Comparison of ENCODE assay signal across 1 cellular context in the genomic region with DNA sequence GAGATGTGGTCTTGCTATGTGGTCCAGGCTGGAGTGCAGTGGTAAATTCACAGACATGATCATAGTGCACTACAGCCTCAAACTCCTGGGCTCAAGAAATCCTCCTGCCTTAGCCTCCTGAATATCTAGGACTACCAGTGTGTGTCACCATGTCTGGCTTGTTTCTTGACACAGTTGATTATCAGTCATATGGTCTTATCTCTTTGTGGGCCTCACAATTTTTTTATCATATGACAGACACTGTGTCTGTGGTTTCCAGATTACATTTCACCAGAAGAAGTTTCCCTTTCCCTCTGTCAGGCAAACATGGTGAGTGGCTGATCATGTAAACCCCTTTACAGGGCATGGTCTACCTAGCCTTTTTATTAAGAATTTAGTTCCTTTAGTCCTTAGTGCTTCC.
TF ChIP-seq lines count a peak whose summit lies in the region.

No MANE protein-coding gene starts in this region.

TF ChIP-seq in K562, 482 proteins besides CTCF, POLR2A, EP300 and RAD21 (continued from another document and continues in another):
- TF ChIP-seq, protein P1, sequence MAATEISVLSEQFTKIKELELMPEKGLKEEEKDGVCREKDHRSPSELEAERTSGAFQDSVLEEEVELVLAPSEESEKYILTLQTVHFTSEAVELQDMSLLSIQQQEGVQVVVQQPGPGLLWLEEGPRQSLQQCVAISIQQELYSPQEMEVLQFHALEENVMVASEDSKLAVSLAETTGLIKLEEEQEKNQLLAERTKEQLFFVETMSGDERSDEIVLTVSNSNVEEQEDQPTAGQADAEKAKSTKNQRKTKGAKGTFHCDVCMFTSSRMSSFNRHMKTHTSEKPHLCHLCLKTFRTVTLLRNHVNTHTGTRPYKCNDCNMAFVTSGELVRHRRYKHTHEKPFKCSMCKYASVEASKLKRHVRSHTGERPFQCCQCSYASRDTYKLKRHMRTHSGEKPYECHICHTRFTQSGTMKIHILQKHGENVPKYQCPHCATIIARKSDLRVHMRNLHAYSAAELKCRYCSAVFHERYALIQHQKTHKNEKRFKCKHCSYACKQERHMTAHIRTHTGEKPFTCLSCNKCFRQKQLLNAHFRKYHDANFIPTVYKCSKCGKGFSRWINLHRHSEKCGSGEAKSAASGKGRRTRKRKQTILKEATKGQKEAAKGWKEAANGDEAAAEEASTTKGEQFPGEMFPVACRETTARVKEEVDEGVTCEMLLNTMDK (IDR thresholded peaks at IDR 0.05; ENCODE audit: borderline replicate concordance, insufficient read depth, low read depth, low read length, poor library complexity, severe bottlenecking), result no peak
- TF ChIP-seq HDAC3 (IDR thresholded peaks at IDR 0.05; ENCODE audit: borderline replicate concordance, partially characterized antibody) (peak; percentile 50), TFAM (CRISPR knock-in tag; conservative IDR thresholded peaks at IDR 0.05) (no peak), SMC3 (conservative IDR thresholded peaks at IDR 0.05; ENCODE audit: insufficient read depth, low read depth, low read length) (no peak), HDAC8 (tag; IDR thresholded peaks at IDR 0.05) (no peak), HOXB6 (CRISPR knock-in tag; IDR thresholded peaks at IDR 0.05; ENCODE audit: borderline replicate concordance) (no peak), TCF3 (CRISPR knock-in tag; IDR thresholded peaks at IDR 0.05) (peak; percentile 85), POLR2AphosphoS5 (IDR thresholded peaks at IDR 0.05; ENCODE audit: control insufficient read depth, insufficient read depth, low read depth, low read length) (no peak), ZNF408 (CRISPR knock-in tag; IDR thresholded peaks at IDR 0.05; ENCODE audit: low read depth) (no peak), HCFC1 (IDR thresholded peaks at IDR 0.05; ENCODE audit: low read depth, low read length) (no peak), ZKSCAN8 (CRISPR knock-in tag; IDR thresholded peaks at IDR 0.05) (no peak), MTA1 (IDR thresholded peaks at IDR 0.05; ENCODE audit: borderline replicate concordance) (no peak), CBX8 (IDR thresholded peaks at IDR 0.05; ENCODE audit: borderline replicate concordance, extremely low read depth, low read depth, low read length, poor library complexity, severe bottlenecking) (no peak), ZNF175 (CRISPR knock-in tag; IDR thresholded peaks at IDR 0.05; ENCODE audit: low read depth) (0 out of 2 replicates have a peak, but pooled peaks have one; percentile 26), ZNF274 (IDR thresholded peaks at IDR 0.05; ENCODE audit: borderline replicate concordance, low read depth, low read length) (no peak), MTA3 (IDR thresholded peaks at IDR 0.05; ENCODE audit: borderline replicate concordance) (no peak), PHB2 (IDR thresholded peaks at IDR 0.05; ENCODE audit: low read depth) (peak; percentile 48; the same call in 1 of the 2 replicates), FOXK2 (conservative IDR thresholded peaks at IDR 0.05 in 1 of 2, IDR thresholded peaks at IDR 0.05 in 1 of 2; ENCODE audit: low read depth in 2 of 2) (no peak), KLF10 (CRISPR knock-in tag; IDR thresholded peaks at IDR 0.05) (no peak), SMAD4 (CRISPR knock-in tag; conservative IDR thresholded peaks at IDR 0.05) (peak; percentile 74), NR1H2 (CRISPR knock-in tag; IDR thresholded peaks at IDR 0.05) (no peak), ZZZ3 (IDR thresholded peaks at IDR 0.05) (no peak), ELF4 (CRISPR knock-in tag; IDR thresholded peaks at IDR 0.05) (no peak), DACH1 (IDR thresholded peaks at IDR 0.05; ENCODE audit: partially characterized antibody) (no peak), KAT2B (IDR thresholded peaks at IDR 0.05; ENCODE audit: low read depth, low read length) (no peak), ASH1L (IDR thresholded peaks at IDR 0.05; ENCODE audit: borderline replicate concordance, low read depth, partially characterized antibody) (no peak), MED1 (CRISPR knock-in tag; IDR thresholded peaks at IDR 0.05; ENCODE audit: borderline replicate concordance) (no peak), PTTG1 (tag; IDR thresholded peaks at IDR 0.05; ENCODE audit: low read depth) (no peak), CBX5 (IDR thresholded peaks at IDR 0.05; ENCODE audit: borderline replicate concordance, low read depth) (no peak), YY1 (IDR thresholded peaks at IDR 0.05; ENCODE audit: borderline replicate concordance in 1 of 3, control insufficient read depth in 1 of 3, extremely low read depth in 1 of 3, insufficient read depth in 3 of 3, insufficient read length in 1 of 3, insufficient replicate concordance in 2 of 3, low read depth in 1 of 3, low read length in 2 of 3) (no peak), POLR2G (IDR thresholded peaks at IDR 0.05; ENCODE audit: low read depth, low read length) (no peak), ZNF707 (CRISPR knock-in tag; conservative IDR thresholded peaks at IDR 0.05) (no peak), CXXC5 (CRISPR knock-in tag; IDR thresholded peaks at IDR 0.05) (peak; percentile 21; the same call in 1 of the 2 replicates), SP1 (CRISPR knock-in tag; IDR thresholded peaks at IDR 0.05) (no peak), ZNF589 (CRISPR knock-in tag; IDR thresholded peaks at IDR 0.05; ENCODE audit: low read depth) (peak; percentile 49; the same call in 1 of the 2 replicates), ZNF699 (CRISPR knock-in tag; IDR thresholded peaks at IDR 0.05; ENCODE audit: insufficient replicate concordance) (no peak), SAP30 (IDR thresholded peaks at IDR 0.05; ENCODE audit: borderline replicate concordance, insufficient read depth, low read depth, low read length, poor library complexity, severe bottlenecking) (no peak), ZNF584 (CRISPR knock-in tag; IDR thresholded peaks at IDR 0.05; ENCODE audit: low read depth) (no peak), PHF21A (IDR thresholded peaks at IDR 0.05; ENCODE audit: borderline replicate concordance, low read depth) (no peak), NCOA1 (IDR thresholded peaks at IDR 0.05; ENCODE audit: low read depth) (no peak), MEIS2 (IDR thresholded peaks at IDR 0.05; ENCODE audit: partially characterized antibody) (peak; percentile 59), TAF9B (IDR thresholded peaks at IDR 0.05; ENCODE audit: partially characterized antibody) (no peak), BCOR (IDR thresholded peaks at IDR 0.05) (no peak)
- TF ChIP-seq, protein P2, sequence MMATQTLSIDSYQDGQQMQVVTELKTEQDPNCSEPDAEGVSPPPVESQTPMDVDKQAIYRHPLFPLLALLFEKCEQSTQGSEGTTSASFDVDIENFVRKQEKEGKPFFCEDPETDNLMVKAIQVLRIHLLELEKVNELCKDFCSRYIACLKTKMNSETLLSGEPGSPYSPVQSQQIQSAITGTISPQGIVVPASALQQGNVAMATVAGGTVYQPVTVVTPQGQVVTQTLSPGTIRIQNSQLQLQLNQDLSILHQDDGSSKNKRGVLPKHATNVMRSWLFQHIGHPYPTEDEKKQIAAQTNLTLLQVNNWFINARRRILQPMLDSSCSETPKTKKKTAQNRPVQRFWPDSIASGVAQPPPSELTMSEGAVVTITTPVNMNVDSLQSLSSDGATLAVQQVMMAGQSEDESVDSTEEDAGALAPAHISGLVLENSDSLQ (IDR thresholded peaks at IDR 0.05), result peak; percentile 57
- TF ChIP-seq, protein P3, sequence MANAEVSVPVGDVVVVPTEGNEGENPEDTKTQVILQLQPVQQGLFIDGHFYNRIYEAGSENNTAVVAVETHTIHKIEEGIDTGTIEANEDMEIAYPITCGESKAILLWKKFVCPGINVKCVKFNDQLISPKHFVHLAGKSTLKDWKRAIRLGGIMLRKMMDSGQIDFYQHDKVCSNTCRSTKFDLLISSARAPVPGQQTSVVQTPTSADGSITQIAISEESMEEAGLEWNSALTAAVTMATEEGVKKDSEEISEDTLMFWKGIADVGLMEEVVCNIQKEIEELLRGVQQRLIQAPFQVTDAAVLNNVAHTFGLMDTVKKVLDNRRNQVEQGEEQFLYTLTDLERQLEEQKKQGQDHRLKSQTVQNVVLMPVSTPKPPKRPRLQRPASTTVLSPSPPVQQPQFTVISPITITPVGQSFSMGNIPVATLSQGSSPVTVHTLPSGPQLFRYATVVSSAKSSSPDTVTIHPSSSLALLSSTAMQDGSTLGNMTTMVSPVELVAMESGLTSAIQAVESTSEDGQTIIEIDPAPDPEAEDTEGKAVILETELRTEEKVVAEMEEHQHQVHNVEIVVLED (CRISPR knock-in tag; IDR thresholded peaks at IDR 0.05), result no peak
- TF ChIP-seq, protein P4, sequence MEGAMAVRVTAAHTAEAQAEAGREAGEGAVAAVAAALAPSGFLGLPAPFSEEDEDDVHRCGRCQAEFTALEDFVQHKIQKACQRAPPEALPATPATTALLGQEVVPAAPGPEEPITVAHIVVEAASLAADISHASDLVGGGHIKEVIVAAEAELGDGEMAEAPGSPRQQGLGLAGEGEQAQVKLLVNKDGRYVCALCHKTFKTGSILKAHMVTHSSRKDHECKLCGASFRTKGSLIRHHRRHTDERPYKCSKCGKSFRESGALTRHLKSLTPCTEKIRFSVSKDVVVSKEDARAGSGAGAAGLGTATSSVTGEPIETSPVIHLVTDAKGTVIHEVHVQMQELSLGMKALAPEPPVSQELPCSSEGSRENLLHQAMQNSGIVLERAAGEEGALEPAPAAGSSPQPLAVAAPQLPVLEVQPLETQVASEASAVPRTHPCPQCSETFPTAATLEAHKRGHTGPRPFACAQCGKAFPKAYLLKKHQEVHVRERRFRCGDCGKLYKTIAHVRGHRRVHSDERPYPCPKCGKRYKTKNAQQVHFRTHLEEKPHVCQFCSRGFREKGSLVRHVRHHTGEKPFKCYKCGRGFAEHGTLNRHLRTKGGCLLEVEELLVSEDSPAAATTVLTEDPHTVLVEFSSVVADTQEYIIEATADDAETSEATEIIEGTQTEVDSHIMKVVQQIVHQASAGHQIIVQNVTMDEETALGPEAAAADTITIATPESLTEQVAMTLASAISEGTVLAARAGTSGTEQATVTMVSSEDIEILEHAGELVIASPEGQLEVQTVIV (CRISPR knock-in tag; IDR thresholded peaks at IDR 0.05; ENCODE audit: borderline replicate concordance), result no peak
- TF ChIP-seq, protein P5, sequence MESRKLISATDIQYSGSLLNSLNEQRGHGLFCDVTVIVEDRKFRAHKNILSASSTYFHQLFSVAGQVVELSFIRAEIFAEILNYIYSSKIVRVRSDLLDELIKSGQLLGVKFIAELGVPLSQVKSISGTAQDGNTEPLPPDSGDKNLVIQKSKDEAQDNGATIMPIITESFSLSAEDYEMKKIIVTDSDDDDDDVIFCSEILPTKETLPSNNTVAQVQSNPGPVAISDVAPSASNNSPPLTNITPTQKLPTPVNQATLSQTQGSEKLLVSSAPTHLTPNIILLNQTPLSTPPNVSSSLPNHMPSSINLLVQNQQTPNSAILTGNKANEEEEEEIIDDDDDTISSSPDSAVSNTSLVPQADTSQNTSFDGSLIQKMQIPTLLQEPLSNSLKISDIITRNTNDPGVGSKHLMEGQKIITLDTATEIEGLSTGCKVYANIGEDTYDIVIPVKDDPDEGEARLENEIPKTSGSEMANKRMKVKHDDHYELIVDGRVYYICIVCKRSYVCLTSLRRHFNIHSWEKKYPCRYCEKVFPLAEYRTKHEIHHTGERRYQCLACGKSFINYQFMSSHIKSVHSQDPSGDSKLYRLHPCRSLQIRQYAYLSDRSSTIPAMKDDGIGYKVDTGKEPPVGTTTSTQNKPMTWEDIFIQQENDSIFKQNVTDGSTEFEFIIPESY (CRISPR knock-in tag; IDR thresholded peaks at IDR 0.05), result no peak
- TF ChIP-seq, protein P6, sequence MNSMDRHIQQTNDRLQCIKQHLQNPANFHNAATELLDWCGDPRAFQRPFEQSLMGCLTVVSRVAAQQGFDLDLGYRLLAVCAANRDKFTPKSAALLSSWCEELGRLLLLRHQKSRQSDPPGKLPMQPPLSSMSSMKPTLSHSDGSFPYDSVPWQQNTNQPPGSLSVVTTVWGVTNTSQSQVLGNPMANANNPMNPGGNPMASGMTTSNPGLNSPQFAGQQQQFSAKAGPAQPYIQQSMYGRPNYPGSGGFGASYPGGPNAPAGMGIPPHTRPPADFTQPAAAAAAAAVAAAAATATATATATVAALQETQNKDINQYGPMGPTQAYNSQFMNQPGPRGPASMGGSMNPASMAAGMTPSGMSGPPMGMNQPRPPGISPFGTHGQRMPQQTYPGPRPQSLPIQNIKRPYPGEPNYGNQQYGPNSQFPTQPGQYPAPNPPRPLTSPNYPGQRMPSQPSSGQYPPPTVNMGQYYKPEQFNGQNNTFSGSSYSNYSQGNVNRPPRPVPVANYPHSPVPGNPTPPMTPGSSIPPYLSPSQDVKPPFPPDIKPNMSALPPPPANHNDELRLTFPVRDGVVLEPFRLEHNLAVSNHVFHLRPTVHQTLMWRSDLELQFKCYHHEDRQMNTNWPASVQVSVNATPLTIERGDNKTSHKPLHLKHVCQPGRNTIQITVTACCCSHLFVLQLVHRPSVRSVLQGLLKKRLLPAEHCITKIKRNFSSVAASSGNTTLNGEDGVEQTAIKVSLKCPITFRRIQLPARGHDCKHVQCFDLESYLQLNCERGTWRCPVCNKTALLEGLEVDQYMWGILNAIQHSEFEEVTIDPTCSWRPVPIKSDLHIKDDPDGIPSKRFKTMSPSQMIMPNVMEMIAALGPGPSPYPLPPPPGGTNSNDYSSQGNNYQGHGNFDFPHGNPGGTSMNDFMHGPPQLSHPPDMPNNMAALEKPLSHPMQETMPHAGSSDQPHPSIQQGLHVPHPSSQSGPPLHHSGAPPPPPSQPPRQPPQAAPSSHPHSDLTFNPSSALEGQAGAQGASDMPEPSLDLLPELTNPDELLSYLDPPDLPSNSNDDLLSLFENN (IDR thresholded peaks at IDR 0.05; ENCODE audit: low read depth in 2 of 2, low read length in 2 of 2), result peak in 1 of 2 experiments; percentile 68; a peak in 1 of 4 replicates
- TF ChIP-seq, protein P7, sequence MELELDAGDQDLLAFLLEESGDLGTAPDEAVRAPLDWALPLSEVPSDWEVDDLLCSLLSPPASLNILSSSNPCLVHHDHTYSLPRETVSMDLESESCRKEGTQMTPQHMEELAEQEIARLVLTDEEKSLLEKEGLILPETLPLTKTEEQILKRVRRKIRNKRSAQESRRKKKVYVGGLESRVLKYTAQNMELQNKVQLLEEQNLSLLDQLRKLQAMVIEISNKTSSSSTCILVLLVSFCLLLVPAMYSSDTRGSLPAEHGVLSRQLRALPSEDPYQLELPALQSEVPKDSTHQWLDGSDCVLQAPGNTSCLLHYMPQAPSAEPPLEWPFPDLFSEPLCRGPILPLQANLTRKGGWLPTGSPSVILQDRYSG (tag; conservative IDR thresholded peaks at IDR 0.05; ENCODE audit: low read depth), result no peak
- TF ChIP-seq, protein P8, sequence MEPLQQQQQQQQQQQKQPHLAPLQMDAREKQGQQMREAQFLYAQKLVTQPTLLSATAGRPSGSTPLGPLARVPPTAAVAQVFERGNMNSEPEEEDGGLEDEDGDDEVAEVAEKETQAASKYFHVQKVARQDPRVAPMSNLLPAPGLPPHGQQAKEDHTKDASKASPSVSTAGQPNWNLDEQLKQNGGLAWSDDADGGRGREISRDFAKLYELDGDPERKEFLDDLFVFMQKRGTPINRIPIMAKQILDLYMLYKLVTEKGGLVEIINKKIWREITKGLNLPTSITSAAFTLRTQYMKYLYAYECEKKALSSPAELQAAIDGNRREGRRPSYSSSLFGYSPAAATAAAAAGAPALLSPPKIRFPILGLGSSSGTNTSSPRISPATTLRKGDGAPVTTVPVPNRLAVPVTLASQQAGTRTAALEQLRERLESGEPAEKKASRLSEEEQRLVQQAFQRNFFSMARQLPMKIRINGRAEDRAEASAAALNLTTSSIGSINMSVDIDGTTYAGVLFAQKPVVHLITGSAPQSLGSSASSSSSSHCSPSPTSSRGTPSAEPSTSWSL (CRISPR knock-in tag; IDR thresholded peaks at IDR 0.05; ENCODE audit: borderline replicate concordance), result no peak
